Comparison of ENCODE assay signal across 12 cellular contexts in the genomic region with DNA sequence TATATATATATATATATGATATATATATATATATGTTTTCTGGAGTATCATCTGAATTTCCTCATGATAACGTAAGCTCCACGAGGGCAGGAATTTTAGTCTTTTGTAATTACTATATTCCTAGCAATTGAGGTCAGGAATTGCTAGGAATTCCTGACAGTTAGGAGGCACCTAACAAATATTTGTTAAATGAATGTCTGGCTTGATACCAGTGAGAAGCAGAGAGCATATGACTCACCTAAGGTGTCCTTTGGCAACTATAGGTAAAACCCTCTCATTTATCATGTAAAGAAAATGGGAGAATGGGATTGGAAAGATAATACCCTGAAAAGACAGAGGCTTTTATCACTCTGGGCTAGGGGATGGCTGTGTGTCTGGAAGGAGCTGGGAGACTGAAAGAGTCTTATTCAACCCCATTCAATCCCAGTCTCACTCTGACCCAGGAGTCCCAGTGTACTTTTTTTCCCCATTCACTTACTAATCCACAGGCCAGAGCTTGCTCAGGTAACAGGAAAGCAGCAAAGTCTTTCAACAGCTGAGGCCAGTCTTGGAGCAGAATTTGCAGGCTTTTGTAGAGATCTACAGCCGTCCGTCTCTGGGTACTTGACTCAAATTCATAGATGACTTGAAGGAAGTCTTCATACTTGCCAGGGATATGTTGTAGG.
"Had no signal": no experiment of that assay in that cellular context is flagged by ENCODE, and none has a peak within 500 bp of the region (broad histone marks: within the 10 kb centered on the region; RNA-seq: fewer than 3 reads in every experiment).

No MANE protein-coding gene starts in this region.

- H3K9me3 ChIP-seq: left ventricle myocardium inferior had no signal

- H3K27ac Mint-ChIP-seq: activated naive CD8-positive, alpha-beta T cell treated with anti-CD3 and anti-CD28 coated beads for 36 hours; dendritic cell treated with granulocyte-macrophage colony-stimulating factor and Interleukin-4, amounts not matched to agents 40 ng/mL and 50 ng/mL, for 4 days had no signal

- H3K9me3 Mint-ChIP-seq: activated naive CD8-positive, alpha-beta T cell treated with anti-CD3 and anti-CD28 coated beads for 36 hours; activated T-cell treated with anti-CD3 and anti-CD28 coated beads, Interleukin-2, amount 50 U/mL, for 4 hours; dendritic cell treated with granulocyte-macrophage colony-stimulating factor and Interleukin-4, amounts not matched to agents 40 ng/mL and 50 ng/mL, for 4 days; effector memory CD8-positive, alpha-beta T cell had no signal

- H3K27ac ChIP-seq: left ventricle myocardium inferior had no signal

- ATAC-seq: activated T-cell treated with anti-CD3 and anti-CD28 coated beads, Interleukin-2, amount 50 U/mL, for 4 hours; effector memory CD8-positive, alpha-beta T cell; stimulated activated naive CD8-positive, alpha-beta T cell treated with anti-CD3 and anti-CD28 coated beads, Interleukin-15, Interleukin-2, amounts not matched to agents 100 U/mL and 50 U/mL, for 24 hours had no signal

- H3K4me3 ChIP-seq: left ventricle myocardium inferior had no signal

- DNase-seq: activated CD4-positive, alpha-beta T cell treated with anti-CD3 and anti-CD28 coated beads, Interleukin-2, amount 50 U/mL, for 4 hours; activated CD4-positive, CD25-positive, alpha-beta regulatory T cell treated with anti-CD3 and anti-CD28 coated beads, Interleukin-2, amount 50 U/mL, for 72 hours; activated gamma-delta T cell; activated naive CD8-positive, alpha-beta T cell treated with anti-CD3 and anti-CD28 coated beads for 36 hours; activated T-cell treated with anti-CD3 and anti-CD28 coated beads, Interleukin-2, amount 50 U/mL, for 4 hours; effector memory CD8-positive, alpha-beta T cell; left ventricle myocardium inferior; mesenchymal stem cell; stimulated activated CD4-positive, alpha-beta T cell treated with anti-CD3 and anti-CD28 coated beads, Interleukin-2, amount 100 ng/mL, for 48 hours; stimulated activated naive CD8-positive, alpha-beta T cell treated with anti-CD3 and anti-CD28 coated beads, Interleukin-15, Interleukin-2, amounts not matched to agents 100 U/mL and 50 U/mL, for 24 hours; T-helper 9 cell had no signal

- H3K27me3 Mint-ChIP-seq: activated naive CD8-positive, alpha-beta T cell treated with anti-CD3 and anti-CD28 coated beads for 36 hours; dendritic cell treated with granulocyte-macrophage colony-stimulating factor and Interleukin-4, amounts not matched to agents 40 ng/mL and 50 ng/mL, for 4 days; effector memory CD8-positive, alpha-beta T cell had no signal

- H3K4me1 Mint-ChIP-seq: activated naive CD8-positive, alpha-beta T cell treated with anti-CD3 and anti-CD28 coated beads for 36 hours had no signal

- H3K4me1 ChIP-seq: left ventricle myocardium inferior had no signal

- H3K4me3 Mint-ChIP-seq: activated naive CD8-positive, alpha-beta T cell treated with anti-CD3 and anti-CD28 coated beads for 36 hours; activated T-cell treated with anti-CD3 and anti-CD28 coated beads, Interleukin-2, amount 50 U/mL, for 4 hours; dendritic cell treated with granulocyte-macrophage colony-stimulating factor and Interleukin-4, amounts not matched to agents 40 ng/mL and 50 ng/mL, for 4 days; effector memory CD8-positive, alpha-beta T cell had no signal
